ENCODE assay signal across 24 cellular contexts in genomic region chr2:229124126-229124525, GRCh38.
A peak's percentile ranks its signal among the peaks of the same experiment; 100 is the strongest.
DNase-seq lines count a peak whose midpoint lies in the region; ATAC-seq, FAIRE-seq and TF ChIP-seq lines count a peak whose summit lies in the region.
"Had no signal": no experiment of that assay in that cellular context is flagged by ENCODE, and none has a peak within 500 bp of the region (broad histone marks: within the 10 kb centered on the region; RNA-seq: fewer than 3 reads in every experiment).

No MANE protein-coding gene starts in this region.

- no peak overlapping the region for H2BK120ac ChIP-seq in mesenchymal stem cell (ENCODE audit: low read depth, low read length)

- no peak for ATAC-seq in GM18519 (IDR thresholded peaks at IDR 0.05; ENCODE audit: low FRiP score, unreplicated experiment)
- no peak for ATAC-seq in pancreas
- ATAC-seq: A549; CD8-positive, alpha-beta T cell; GM12878 had no signal

- H4K20me1 ChIP-seq in MM.1S (ENCODE audit: insufficient read depth, low read length), result no peaks in the 10 kb centered on the region
- no peaks in the 10 kb centered on the region for H4K20me1 ChIP-seq in SK-N-SH (ENCODE audit: insufficient read depth)
- H4K20me1 ChIP-seq: BLaER1 treated with 17β-estradiol and CSF1 and Interleukin-3, amounts not matched to agents 10 nM and 100 nM had no signal

- intact Hi-C loops in pancreas (cut with DNase I), result no loop called here

- no peak overlapping the region for H3K18ac ChIP-seq in mesenchymal stem cell (ENCODE audit: low read depth in 1 of 2, low read length in 2 of 2)

- H2AFZ ChIP-seq in MM.1S (ENCODE audit: low read length), result no peak overlapping the region
- no peak overlapping the region for H2AFZ ChIP-seq in mesenchymal stem cell (ENCODE audit: low read depth, low read length)
- H2AFZ ChIP-seq in SK-N-SH (ENCODE audit: low read depth), result no peak overlapping the region

- no peaks in the 10 kb centered on the region for H3K79me1 ChIP-seq in mesenchymal stem cell (replicated peaks; ENCODE audit: low read length, poor library complexity, severe bottlenecking)

- no peak overlapping the region for H2AK5ac ChIP-seq in mesenchymal stem cell (ENCODE audit: low read length, severe bottlenecking)

- no peak overlapping the region for H3K27ac ChIP-seq in MM.1S (ENCODE audit: low read length)
- no peak overlapping the region for H3K27ac ChIP-seq in mesenchymal stem cell (ENCODE audit: low read length, poor library complexity, severe bottlenecking)
- H3K27ac ChIP-seq in pancreas, result no peak overlapping the region
- H3K27ac ChIP-seq in SK-N-SH (ENCODE audit: low read depth in 2 of 2, low read length in 1 of 2), result no peak overlapping the region
- H3K27ac ChIP-seq: 22Rv1; A549; BLaER1 treated with 17β-estradiol and CSF1 and Interleukin-3, amounts not matched to agents 10 nM and 100 nM; C4-2B had no signal

- no peak for TF ChIP-seq RAD21 in SK-N-SH (IDR thresholded peaks at IDR 0.05; ENCODE audit: low read length)

- no peak for TF ChIP-seq CTCF in MM.1S (IDR thresholded peaks at IDR 0.05; ENCODE audit: low read length)
- no peak for TF ChIP-seq CTCF in fibroblast of villous mesenchyme (IDR thresholded peaks at IDR 0.05; ENCODE audit: insufficient read depth, low read depth, low read length)
- no peak for TF ChIP-seq CTCF in pancreas (IDR thresholded peaks at IDR 0.05)
- TF ChIP-seq CTCF in SK-N-SH (IDR thresholded peaks at IDR 0.05), result no peak

- 0 out of 2 replicates have a peak overlapping the region, but pooled peaks have one; percentile 13 for H3K4me2 ChIP-seq in MM.1S (ENCODE audit: low read depth, low read length)
- no peak overlapping the region for H3K4me2 ChIP-seq in mesenchymal stem cell (ENCODE audit: low read length, poor library complexity, severe bottlenecking)
- H3K4me2 ChIP-seq in SK-N-SH, result no peak overlapping the region
- H3K4me2 ChIP-seq: A549 had no signal

- H3K23ac ChIP-seq in mesenchymal stem cell (ENCODE audit: low read length in 2 of 2), result no peak overlapping the region

- no peak overlapping the region for H3K4ac ChIP-seq in mesenchymal stem cell (ENCODE audit: low read depth in 1 of 2, low read length in 2 of 2)

- H3K9me3 ChIP-seq in MM.1S (replicated peaks; ENCODE audit: insufficient read depth, low read length), result no peaks in the 10 kb centered on the region
- peaks cover 3% of the 10 kb centered on the region for H3K9me3 ChIP-seq in mesenchymal stem cell (ENCODE audit: control insufficient read depth, low read length)
- H3K9me3 ChIP-seq in pancreas, result no peaks in the 10 kb centered on the region
- H3K9me3 ChIP-seq in SK-N-SH, result no peaks in the 10 kb centered on the region
- H3K9me3 ChIP-seq: A549, Caco-2 had no signal

- CTCF ChIA-PET in SK-N-SH (lab: Yijun Ruan, JAX), result no interaction called here

- POLR2A ChIA-PET in SK-N-SH (lab: Yijun Ruan, JAX), result no interaction called here

- H2BK12ac ChIP-seq in mesenchymal stem cell (ENCODE audit: low read length in 2 of 2), result no peak overlapping the region

- H3K4me3 ChIP-seq in MM.1S (ENCODE audit: low read length), result no peak overlapping the region
- no peak overlapping the region for H3K4me3 ChIP-seq in fibroblast of villous mesenchyme (ENCODE audit: low read depth, low read length)
- H3K4me3 ChIP-seq in mesenchymal stem cell (ENCODE audit: insufficient read depth in 1 of 2, low read depth in 1 of 2, low read length in 2 of 2), result no peak overlapping the region
- no peak overlapping the region for H3K4me3 ChIP-seq in pancreas
- no peak overlapping the region for H3K4me3 ChIP-seq in SK-N-SH (ENCODE audit: low read depth in 2 of 2, low read length in 1 of 2)
- H3K4me3 ChIP-seq: A549; BLaER1 treated with 17β-estradiol and CSF1 and Interleukin-3, amounts not matched to agents 10 nM and 100 nM; GM12878 had no signal

- in situ Hi-C loops in G401 (cut with HindIII; ENCODE audit: low sequenced_read_pairs), result no loop called here

- no peak overlapping the region for H3K9ac ChIP-seq in MM.1S (ENCODE audit: low read length)
- no peak overlapping the region for H3K9ac ChIP-seq in mesenchymal stem cell (ENCODE audit: low read length)
- no peak overlapping the region for H3K9ac ChIP-seq in SK-N-SH
- H3K9ac ChIP-seq: BLaER1 treated with 17β-estradiol and CSF1 and Interleukin-3, amounts not matched to agents 10 nM and 100 nM had no signal

- FAIRE-seq in pancreas (lab: Jason Lieb, UNC), result no peak
- FAIRE-seq: A549, D721Med, GM12878, GM12892, GM18507, GM19239 had no signal

- H3K36me3 ChIP-seq in MM.1S (replicated peaks; ENCODE audit: insufficient read depth, low read length) (no peaks in the 10 kb centered on the region), mesenchymal stem cell (ENCODE audit: control insufficient read depth in 1 of 2, insufficient read depth in 2 of 2, low read depth in 1 of 2, low read length in 2 of 2) (no peaks in the 10 kb centered on the region), pancreas (no peaks in the 10 kb centered on the region), SK-N-SH (replicated peaks in 1 of 2; ENCODE audit: control insufficient read depth in 1 of 2, insufficient read depth in 2 of 2, low read length in 1 of 2) (no peaks in the 10 kb centered on the region)
- H3K36me3 ChIP-seq: BLaER1 treated with 17β-estradiol and CSF1 and Interleukin-3, amounts not matched to agents 10 nM and 100 nM had no signal

- H4K91ac ChIP-seq in mesenchymal stem cell (ENCODE audit: low read length), result no peak overlapping the region

- no peak overlapping the region for H2BK15ac ChIP-seq in mesenchymal stem cell (ENCODE audit: low read depth, poor library complexity, severe bottlenecking)

- H4K8ac ChIP-seq in mesenchymal stem cell (ENCODE audit: low read length), result no peak overlapping the region

- H3K4me1 ChIP-seq in MM.1S (ENCODE audit: low read length), result no peaks in the 10 kb centered on the region
- H3K4me1 ChIP-seq in mesenchymal stem cell (ENCODE audit: control insufficient read depth, insufficient read depth, low read depth, low read length), result no peaks in the 10 kb centered on the region
- no peaks in the 10 kb centered on the region for H3K4me1 ChIP-seq in pancreas
- H3K4me1 ChIP-seq in SK-N-SH (ENCODE audit: control insufficient read depth in 1 of 2, insufficient read depth in 2 of 2, low read depth in 1 of 2, low read length in 1 of 2), result peaks cover 0 to 4% of the 10 kb centered on the region in 2 experiments; a peak in 1 of 4 replicates
- H3K4me1 ChIP-seq: A549, Caco-2 had no signal

- H3F3A ChIP-seq in MM.1S (ENCODE audit: insufficient read depth, low read length), result no peaks in the 10 kb centered on the region
- no peaks in the 10 kb centered on the region for H3F3A ChIP-seq in SK-N-SH (replicated peaks; ENCODE audit: insufficient read depth)

- H3K27me3 ChIP-seq in MM.1S (replicated peaks; ENCODE audit: insufficient read depth, low read length), result no peaks in the 10 kb centered on the region
- H3K27me3 ChIP-seq in mesenchymal stem cell (ENCODE audit: control insufficient read depth in 1 of 2, insufficient read depth in 1 of 2, low read length in 2 of 2), result no peaks in the 10 kb centered on the region
- H3K27me3 ChIP-seq in pancreas, result no peaks in the 10 kb centered on the region
- no peaks in the 10 kb centered on the region for H3K27me3 ChIP-seq in SK-N-SH (ENCODE audit: insufficient read depth)
- H3K27me3 ChIP-seq: BLaER1 treated with 17β-estradiol and CSF1 and Interleukin-3, amounts not matched to agents 10 nM and 100 nM had no signal

- no peak for TF ChIP-seq EP300 in SK-N-SH (IDR thresholded peaks at IDR 0.05; ENCODE audit: borderline replicate concordance in 1 of 2, low read depth in 1 of 2, low read length in 1 of 2)

- H3K9me2 ChIP-seq in MM.1S (replicated peaks; ENCODE audit: insufficient read depth, low read length), result no peaks in the 10 kb centered on the region
- H3K9me2 ChIP-seq in SK-N-SH, result no peaks in the 10 kb centered on the region

- no peaks in the 10 kb centered on the region for H3K79me2 ChIP-seq in MM.1S (ENCODE audit: low read length)
- H3K79me2 ChIP-seq in SK-N-SH (ENCODE audit: insufficient read depth), result no peaks in the 10 kb centered on the region

- DNase-seq in MM.1S (no peak), amniotic epithelial cell (ENCODE audit: low read depth) (peak; percentile 19), fibroblast of villous mesenchyme (ENCODE audit: low read depth) (peak; percentile 85), mesenchymal stem cell (peak; percentile 9), G401 (ENCODE audit: low spot score) (no peak), pancreas (no peak), SK-N-SH (no peak)
- DNase-seq: AML-193; Caco-2; Calu3; CD4-positive, alpha-beta T cell; CD8-positive, alpha-beta T cell; DMS79 treated with DMSO at 0.1 percent for 48 hours; GDM1 had no signal

- no peak overlapping the region for H3K14ac ChIP-seq in mesenchymal stem cell (ENCODE audit: low read length in 2 of 2)

- no peak overlapping the region for H2BK5ac ChIP-seq in mesenchymal stem cell (ENCODE audit: low read depth, low read length, poor library complexity, severe bottlenecking)

TF ChIP-seq in SK-N-SH, 30 proteins besides CTCF, POLR2A, EP300 and RAD21 (continues in another document):
- TF ChIP-seq, protein P1, sequence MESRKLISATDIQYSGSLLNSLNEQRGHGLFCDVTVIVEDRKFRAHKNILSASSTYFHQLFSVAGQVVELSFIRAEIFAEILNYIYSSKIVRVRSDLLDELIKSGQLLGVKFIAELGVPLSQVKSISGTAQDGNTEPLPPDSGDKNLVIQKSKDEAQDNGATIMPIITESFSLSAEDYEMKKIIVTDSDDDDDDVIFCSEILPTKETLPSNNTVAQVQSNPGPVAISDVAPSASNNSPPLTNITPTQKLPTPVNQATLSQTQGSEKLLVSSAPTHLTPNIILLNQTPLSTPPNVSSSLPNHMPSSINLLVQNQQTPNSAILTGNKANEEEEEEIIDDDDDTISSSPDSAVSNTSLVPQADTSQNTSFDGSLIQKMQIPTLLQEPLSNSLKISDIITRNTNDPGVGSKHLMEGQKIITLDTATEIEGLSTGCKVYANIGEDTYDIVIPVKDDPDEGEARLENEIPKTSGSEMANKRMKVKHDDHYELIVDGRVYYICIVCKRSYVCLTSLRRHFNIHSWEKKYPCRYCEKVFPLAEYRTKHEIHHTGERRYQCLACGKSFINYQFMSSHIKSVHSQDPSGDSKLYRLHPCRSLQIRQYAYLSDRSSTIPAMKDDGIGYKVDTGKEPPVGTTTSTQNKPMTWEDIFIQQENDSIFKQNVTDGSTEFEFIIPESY (IDR thresholded peaks at IDR 0.05; ENCODE audit: borderline replicate concordance, low read depth), result no peak
- TF ChIP-seq FOXM1 (IDR thresholded peaks at IDR 0.05; ENCODE audit: low read depth) (no peak), TAF1 (IDR thresholded peaks at IDR 0.05; ENCODE audit: borderline replicate concordance, low read depth, low read length) (no peak), GATA2 (CRISPR knock-in tag; IDR thresholded peaks at IDR 0.05) (no peak), RXRA (IDR thresholded peaks at IDR 0.05; ENCODE audit: borderline replicate concordance, low read depth) (no peak)
- TF ChIP-seq, protein P2, sequence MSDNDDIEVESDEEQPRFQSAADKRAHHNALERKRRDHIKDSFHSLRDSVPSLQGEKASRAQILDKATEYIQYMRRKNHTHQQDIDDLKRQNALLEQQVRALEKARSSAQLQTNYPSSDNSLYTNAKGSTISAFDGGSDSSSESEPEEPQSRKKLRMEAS (IDR thresholded peaks at IDR 0.05; ENCODE audit: low read depth), result no peak

Comparison
In these comparisons a context has a peak if more than half of its experiments do, and no peak if none do; other contexts are left out.
1. DNase-seq: peak in amniotic epithelial cell (single experiment), fibroblast of villous mesenchyme (single experiment) and mesenchymal stem cell (single experiment); none in MM.1S (single experiment), G401 (single experiment), pancreas (0 of 6) and SK-N-SH (single experiment).